ENCODE assay signal across 5 cellular contexts in the genomic region with DNA sequence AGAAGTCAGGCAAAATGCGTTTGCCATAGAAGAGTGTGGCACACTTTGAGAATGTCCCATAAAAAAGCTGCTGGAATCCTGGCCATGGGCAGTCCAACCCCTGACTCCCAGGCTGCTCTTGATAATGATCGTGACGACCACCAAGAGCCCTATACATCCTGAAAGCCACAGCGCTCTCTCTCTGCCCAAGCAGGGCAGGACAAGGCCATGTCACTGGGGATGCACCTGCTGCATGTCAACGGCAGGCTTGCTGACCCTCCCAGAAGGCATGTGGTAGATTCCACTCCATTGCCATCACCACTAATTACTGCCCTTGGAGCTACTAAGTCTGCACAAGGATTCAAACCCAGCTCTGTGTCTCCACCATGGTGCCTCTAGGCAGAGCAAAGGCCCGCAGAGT.
"Had no signal": no experiment of that assay in that cellular context is flagged by ENCODE, and none has a peak within 500 bp of the region (broad histone marks: within the 10 kb centered on the region; RNA-seq: fewer than 3 reads in every experiment).

No MANE protein-coding gene starts in this region.

- H3K4me3 ChIP-seq: GM23338 had no signal

- ATAC-seq: GM23338, HepG2 had no signal

- DNase-seq: H9, HCEC 1CT had no signal

- H3K27ac ChIP-seq: HL-60 had no signal
